4 cellular contexts compared by ENCODE assay signal in genomic region chr22:50614296-50614695, GRCh38. TPM values are rescaled to one million over a fixed set of nuclear protein-coding genes. Genes with fewer than 3 reads are reported as not detected.
"Had no signal": no experiment of that assay in that cellular context is flagged by ENCODE, and none has a peak within 500 bp of the region (broad histone marks: within the 10 kb centered on the region; RNA-seq: fewer than 3 reads in every experiment).

No MANE protein-coding gene starts in this region.

RNA-seq across cellular contexts. Expression of gene SYCE3, which starts 51.6 kb away (rescaled TPM):
- total RNA-seq: M059J, Peyer's patch, Right ventricle myocardium superior, SJSA1 had no signal
